Comparison of ENCODE assay signal across 9 cellular contexts in the genomic region with DNA sequence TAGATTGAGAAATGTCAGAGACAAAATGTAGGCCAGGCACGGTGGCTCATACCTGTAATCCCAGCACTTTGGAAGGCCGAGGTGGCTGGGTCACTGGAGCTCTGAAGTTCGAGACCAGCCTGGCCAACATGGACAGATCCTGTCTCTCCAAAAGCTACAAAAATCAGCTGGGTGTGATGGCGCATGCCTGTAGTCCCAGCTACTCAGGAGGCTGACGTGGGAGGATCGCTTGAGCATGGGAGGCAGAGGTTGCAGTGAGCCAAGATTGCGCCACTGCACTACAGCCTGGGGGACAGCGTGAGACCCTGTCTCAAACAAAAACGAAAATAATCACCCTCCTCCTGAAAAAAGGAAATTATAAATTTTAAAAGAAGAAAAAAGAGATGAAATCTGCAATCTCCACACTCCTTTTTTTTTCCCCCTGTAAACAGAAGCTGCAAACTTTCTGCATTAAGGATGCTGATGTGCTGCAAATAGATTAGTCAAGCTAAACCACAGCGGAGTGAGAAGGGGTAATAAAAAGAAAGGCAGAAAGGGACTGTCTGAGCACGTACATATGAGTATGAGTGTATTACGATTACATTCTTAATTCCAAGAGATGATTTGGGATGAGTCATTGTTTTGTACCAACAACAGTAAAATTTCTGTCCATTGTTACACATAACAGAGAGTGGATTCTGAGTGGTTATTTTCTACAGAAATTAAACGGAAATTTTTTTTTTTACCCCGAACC.
A peak's percentile ranks its signal among the peaks of the same experiment; 100 is the strongest.
DNase-seq lines count a peak whose midpoint lies in the region; ATAC-seq, FAIRE-seq and TF ChIP-seq lines count a peak whose summit lies in the region.
"Had no signal": no experiment of that assay in that cellular context is flagged by ENCODE, and none has a peak within 500 bp of the region (broad histone marks: within the 10 kb centered on the region; RNA-seq: fewer than 3 reads in every experiment).

No MANE protein-coding gene starts in this region.

- no peaks in the 10 kb centered on the region for H3K36me3 Mint-ChIP-seq in activated T-helper 2 cell treated with anti-CD3 and anti-CD28 coated beads, Interferon-gamma antibody, Interleukin-2, Interleukin-4, amounts not matched to agents 10 μg/mL and 5 μg/mL and 100 μg/mL, durations not matched to agents 14 hours and 24 hours and 36 hours (ENCODE audit: low read depth)

- no peak for FAIRE-seq in A549 (lab: Jason Lieb, UNC)

- H3K4me1 ChIP-seq in A549, result peaks cover 29% of the 10 kb centered on the region
- H3K4me1 ChIP-seq in HAP-1, result peaks cover 3% of the 10 kb centered on the region
- H3K4me1 ChIP-seq in body of pancreas, result no peaks in the 10 kb centered on the region

- no peak for TF ChIP-seq EP300 in A549 (IDR thresholded peaks at IDR 0.05)

- H3K4me3 ChIP-seq in A549, result no peak overlapping the region
- no peak overlapping the region for H3K4me3 ChIP-seq in HAP-1
- H3K4me3 ChIP-seq in body of pancreas, result no peak overlapping the region

- peaks cover 35% of the 10 kb centered on the region for H3K4me1 Mint-ChIP-seq in activated T-helper 2 cell treated with anti-CD3 and anti-CD28 coated beads, Interferon-gamma antibody, Interleukin-2, Interleukin-4, amounts not matched to agents 10 μg/mL and 5 μg/mL and 100 μg/mL, durations not matched to agents 14 hours and 24 hours and 36 hours (ENCODE audit: low read depth)

- in situ Hi-C loops in HAP-1 (cut with MboI; ENCODE audit: low sequenced_read_pairs), result no loop called here

- peak overlapping the region; percentile 74 for H3K27ac Mint-ChIP-seq in activated T-helper 2 cell treated with anti-CD3 and anti-CD28 coated beads, Interferon-gamma antibody, Interleukin-2, Interleukin-4, amounts not matched to agents 10 μg/mL and 5 μg/mL and 100 μg/mL, durations not matched to agents 14 hours and 24 hours and 36 hours

- intact Hi-C loops in activated T-helper 2 cell treated with anti-CD3 and anti-CD28 coated beads, Interferon-gamma antibody, Interleukin-2, Interleukin-4, amounts not matched to agents 10 μg/mL and 5 μg/mL and 100 μg/mL, durations not matched to agents 14 hours and 24 hours and 36 hours (cut with micrococcal nuclease), result loop anchor here (1.0 to 2.0 kb wide), 6 partner anchors 8 to 80 kb away; no protein-coding TSS in a partner anchor
- intact Hi-C loops in body of pancreas (cut with DNase I), result no loop called here

- H3K9me3 ChIP-seq in A549 (no peaks in the 10 kb centered on the region), HAP-1 (no peaks in the 10 kb centered on the region), body of pancreas (no peaks in the 10 kb centered on the region)

- ATAC-seq in A549 (peak; percentile 92 to 93), body of pancreas (no peak)

- CTCF ChIA-PET in A549 (lab: Yijun Ruan, JAX), result interaction anchor here (0.7 to 1.5 kb wide), 3 partner anchors 13 to 131 kb away, joined by 3 read pairs; no protein-coding TSS in a partner anchor

- H3K36me3 ChIP-seq in HAP-1 (replicated peaks), result no peaks in the 10 kb centered on the region
- H3K36me3 ChIP-seq in body of pancreas (replicated peaks in 1 of 2; ENCODE audit: insufficient read depth in 1 of 2, low read depth in 2 of 2), result no peaks in the 10 kb centered on the region

- DNase-seq in A549 (ENCODE audit: low read depth in 1 of 2, low spot score in 1 of 2), result peak; percentile 54 to 63
- peak; percentile 51 for DNase-seq in HS-27A (ENCODE audit: low read depth)
- no peak for DNase-seq in activated T-helper 2 cell treated with anti-CD3 and anti-CD28 coated beads, Interferon-gamma antibody, Interleukin-2, Interleukin-4, amounts not matched to agents 10 μg/mL and 5 μg/mL and 100 μg/mL, durations not matched to agents 14 hours and 24 hours and 36 hours (ENCODE audit: low spot score)
- peak; percentile 70 for DNase-seq in glomerular visceral epithelial cell (ENCODE audit: extremely low spot score)
- no peak for DNase-seq in NCI-H82 treated with DMSO at 0.1 percent for 48 hours (lab: John Stamatoyannopoulos, UW; ENCODE audit: unreplicated experiment)
- no peak for DNase-seq in HAP-1 (ENCODE audit: low spot score in 2 of 2)
- DNase-seq in HT-29 (ENCODE audit: low spot score), result no peak
- no peak for DNase-seq in body of pancreas
- DNase-seq: NK-92 treated with Interleukin-12 subunit alpha and Interleukin-12 subunit beta, amount 100 ng/mL, for 24 hours had no signal

- TF ChIP-seq CTCF in A549 (IDR thresholded peaks at IDR 0.05) (no peak), body of pancreas (IDR thresholded peaks at IDR 0.05) (no peak)

- H3K27me3 Mint-ChIP-seq in activated T-helper 2 cell treated with anti-CD3 and anti-CD28 coated beads, Interferon-gamma antibody, Interleukin-2, Interleukin-4, amounts not matched to agents 10 μg/mL and 5 μg/mL and 100 μg/mL, durations not matched to agents 14 hours and 24 hours and 36 hours (ENCODE audit: low read depth), result no peaks in the 10 kb centered on the region

- peak overlapping the region; percentile 27 to 75; a peak in 4 of 6 replicates for H3K27ac ChIP-seq in A549
- no peak overlapping the region for H3K27ac ChIP-seq in body of pancreas

- H3K4me3 Mint-ChIP-seq in activated T-helper 2 cell treated with anti-CD3 and anti-CD28 coated beads, Interferon-gamma antibody, Interleukin-2, Interleukin-4, amounts not matched to agents 10 μg/mL and 5 μg/mL and 100 μg/mL, durations not matched to agents 14 hours and 24 hours and 36 hours (ENCODE audit: low read depth), result no peak overlapping the region

- H3K9me3 Mint-ChIP-seq in activated T-helper 2 cell treated with anti-CD3 and anti-CD28 coated beads, Interferon-gamma antibody, Interleukin-2, Interleukin-4, amounts not matched to agents 10 μg/mL and 5 μg/mL and 100 μg/mL, durations not matched to agents 14 hours and 24 hours and 36 hours, result no peaks in the 10 kb centered on the region

- POLR2A ChIA-PET in A549 (lab: Yijun Ruan, JAX), result no interaction called here

- TF ChIP-seq POLR2A in A549 (IDR thresholded peaks at IDR 0.05; ENCODE audit: low read length), result no peak
- TF ChIP-seq POLR2A in body of pancreas (IDR thresholded peaks at IDR 0.05), result no peak

- peak overlapping the region; percentile 48 for H3K4me2 ChIP-seq in A549

- H3K27me3 ChIP-seq in HAP-1 (ENCODE audit: low read depth), result no peaks in the 10 kb centered on the region
- no peaks in the 10 kb centered on the region for H3K27me3 ChIP-seq in body of pancreas

- 48% methylated on average over 14 of the region's 14 CpGs for WGBS in A549 (ENCODE audit: missing lambda C conversion rate)
- WGBS in body of pancreas, 2 donors, result 88 to 92% methylated on average over 14 of the region's 14 CpGs

- no peak for TF ChIP-seq RAD21 in A549 (conservative IDR thresholded peaks at IDR 0.05 in 1 of 2, IDR thresholded peaks at IDR 0.05 in 1 of 2)

TF ChIP-seq in A549, 52 proteins besides CTCF, POLR2A, EP300 and RAD21 (continues in another document):
- TF ChIP-seq GATA3 (IDR thresholded peaks at IDR 0.05; ENCODE audit: borderline replicate concordance), result peak; percentile 52; the same call in 1 of the 2 replicates
- TF ChIP-seq NPAS2 (CRISPR knock-in tag; IDR thresholded peaks at IDR 0.05; ENCODE audit: borderline replicate concordance), result no peak
- TF ChIP-seq HDAC2 (IDR thresholded peaks at IDR 0.05), result no peak
- TF ChIP-seq BHLHE40 (IDR thresholded peaks at IDR 0.05; ENCODE audit: low read depth, low read length), result no peak
- TF ChIP-seq, protein P1, sequence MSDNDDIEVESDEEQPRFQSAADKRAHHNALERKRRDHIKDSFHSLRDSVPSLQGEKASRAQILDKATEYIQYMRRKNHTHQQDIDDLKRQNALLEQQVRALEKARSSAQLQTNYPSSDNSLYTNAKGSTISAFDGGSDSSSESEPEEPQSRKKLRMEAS (IDR thresholded peaks at IDR 0.05), result no peak
- TF ChIP-seq, protein P2, sequence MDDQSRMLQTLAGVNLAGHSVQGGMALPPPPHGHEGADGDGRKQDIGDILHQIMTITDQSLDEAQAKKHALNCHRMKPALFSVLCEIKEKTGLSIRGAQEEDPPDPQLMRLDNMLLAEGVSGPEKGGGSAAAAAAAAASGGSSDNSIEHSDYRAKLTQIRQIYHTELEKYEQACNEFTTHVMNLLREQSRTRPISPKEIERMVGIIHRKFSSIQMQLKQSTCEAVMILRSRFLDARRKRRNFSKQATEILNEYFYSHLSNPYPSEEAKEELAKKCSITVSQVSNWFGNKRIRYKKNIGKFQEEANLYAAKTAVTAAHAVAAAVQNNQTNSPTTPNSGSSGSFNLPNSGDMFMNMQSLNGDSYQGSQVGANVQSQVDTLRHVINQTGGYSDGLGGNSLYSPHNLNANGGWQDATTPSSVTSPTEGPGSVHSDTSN (IDR thresholded peaks at IDR 0.05), result no peak
- TF ChIP-seq CEBPB (IDR thresholded peaks at IDR 0.05), result 0 out of 4 replicates have a peak, but pooled peaks of 1 of the 2 experiments have one; percentile 23
- TF ChIP-seq RNF2 (IDR thresholded peaks at IDR 0.05; ENCODE audit: borderline replicate concordance, low read depth), result no peak
- no peak for TF ChIP-seq JUN (IDR thresholded peaks at IDR 0.05)
- peak; percentile 67 for TF ChIP-seq JUNB (IDR thresholded peaks at IDR 0.05)
- no peak for TF ChIP-seq HOXB13 (CRISPR knock-in tag; IDR thresholded peaks at IDR 0.05; ENCODE audit: low read depth)
- TF ChIP-seq, protein P3, sequence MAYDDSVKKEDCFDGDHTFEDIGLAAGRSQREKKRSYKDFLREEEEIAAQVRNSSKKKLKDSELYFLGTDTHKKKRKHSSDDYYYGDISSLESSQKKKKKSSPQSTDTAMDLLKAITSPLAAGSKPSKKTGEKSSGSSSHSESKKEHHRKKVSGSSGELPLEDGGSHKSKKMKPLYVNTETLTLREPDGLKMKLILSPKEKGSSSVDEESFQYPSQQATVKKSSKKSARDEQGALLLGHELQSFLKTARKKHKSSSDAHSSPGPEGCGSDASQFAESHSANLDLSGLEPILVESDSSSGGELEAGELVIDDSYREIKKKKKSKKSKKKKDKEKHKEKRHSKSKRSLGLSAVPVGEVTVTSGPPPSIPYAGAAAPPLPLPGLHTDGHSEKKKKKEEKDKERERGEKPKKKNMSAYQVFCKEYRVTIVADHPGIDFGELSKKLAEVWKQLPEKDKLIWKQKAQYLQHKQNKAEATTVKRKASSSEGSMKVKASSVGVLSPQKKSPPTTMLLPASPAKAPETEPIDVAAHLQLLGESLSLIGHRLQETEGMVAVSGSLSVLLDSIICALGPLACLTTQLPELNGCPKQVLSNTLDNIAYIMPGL (CRISPR knock-in tag; IDR thresholded peaks at IDR 0.05; ENCODE audit: borderline replicate concordance), result no peak
- TF ChIP-seq SREBF2 (IDR thresholded peaks at IDR 0.05), result no peak
- TF ChIP-seq HEYL (CRISPR knock-in tag; IDR thresholded peaks at IDR 0.05), result no peak
- TF ChIP-seq RFX5 (IDR thresholded peaks at IDR 0.05), result no peak
- TF ChIP-seq HOXB5 (CRISPR knock-in tag; IDR thresholded peaks at IDR 0.05), result no peak
- no peak for TF ChIP-seq KDM1A (IDR thresholded peaks at IDR 0.05; ENCODE audit: low read depth)
- no peak for TF ChIP-seq EHF (CRISPR knock-in tag; IDR thresholded peaks at IDR 0.05)
- no peak for TF ChIP-seq ZFP36 (IDR thresholded peaks at IDR 0.05; ENCODE audit: borderline replicate concordance, partially characterized antibody)
- no peak for TF ChIP-seq EHMT2 (IDR thresholded peaks at IDR 0.05; ENCODE audit: low read depth)
- TF ChIP-seq FOSB (CRISPR knock-in tag; IDR thresholded peaks at IDR 0.05), result no peak
- no peak for TF ChIP-seq CBX8 (IDR thresholded peaks at IDR 0.05)

Comparison
In these comparisons a context has a peak if more than half of its experiments do, and no peak if none do; other contexts are left out.
1. DNase-seq: peak in A549 (2 of 2), HS-27A (single experiment) and glomerular visceral epithelial cell (single experiment); none in activated T-helper 2 cell treated with anti-CD3 and anti-CD28 coated beads, Interferon-gamma antibody, Interleukin-2, Interleukin-4, amounts not matched to agents 10 μg/mL and 5 μg/mL and 100 μg/mL, durations not matched to agents 14 hours and 24 hours and 36 hours (single experiment), NCI-H82 treated with DMSO at 0.1 percent for 48 hours (single experiment), HAP-1 (0 of 2), HT-29 (single experiment) and body of pancreas (0 of 4).
2. H3K27ac ChIP-seq: peak in A549 (2 of 2); none in body of pancreas (0 of 4).